Comparison of ENCODE assay signal across 22 cellular contexts in genomic region chr21:38556390-38556789, GRCh38. TPM values are rescaled to one million over a fixed set of nuclear protein-coding genes. Genes with fewer than 3 reads are reported as not detected.
"Had no signal": no experiment of that assay in that cellular context is flagged by ENCODE, and none has a peak within 500 bp of the region (broad histone marks: within the 10 kb centered on the region; RNA-seq: fewer than 3 reads in every experiment).

No MANE protein-coding gene starts in this region.

- H3K4me1 ChIP-seq: SJSA1 had no signal

- H3K36me3 ChIP-seq: SJSA1 had no signal

- DNase-seq: Kasumi-1, MM.1S, NCI-H1092 treated with DMSO at 0.1 percent for 48 hours, NCI-H1436, NCI-H187, NCI-H2029, NCI-H2081 treated with DMSO at 0.1 percent for 48 hours, NCI-H2171, NCI-H226, NCI-H446, NCI-H510A, NCI-H524 treated with DMSO at 0.1 percent for 48 hours, NCI-H69, NCI-H774, Right ventricle myocardium superior, RPMI8226, SIG-M5 had no signal

- H3K9ac ChIP-seq: KMS-11 had no signal

- FAIRE-seq: RCC 7860 had no signal

- H3K27ac ChIP-seq: KMS-11, SJSA1, SK-N-MC had no signal

- H3K9me3 ChIP-seq: SJSA1 had no signal

- H3K4me2 ChIP-seq: KMS-11 had no signal

- H3K4me3 ChIP-seq: SJSA1, SK-N-MC had no signal

RNA-seq across cellular contexts. Expression of gene ERG, which starts 58.1 kb away (rescaled TPM):
- total RNA-seq: HT-29 had no signal
